ENCODE assay signal across 8 cellular contexts in the genomic region with DNA sequence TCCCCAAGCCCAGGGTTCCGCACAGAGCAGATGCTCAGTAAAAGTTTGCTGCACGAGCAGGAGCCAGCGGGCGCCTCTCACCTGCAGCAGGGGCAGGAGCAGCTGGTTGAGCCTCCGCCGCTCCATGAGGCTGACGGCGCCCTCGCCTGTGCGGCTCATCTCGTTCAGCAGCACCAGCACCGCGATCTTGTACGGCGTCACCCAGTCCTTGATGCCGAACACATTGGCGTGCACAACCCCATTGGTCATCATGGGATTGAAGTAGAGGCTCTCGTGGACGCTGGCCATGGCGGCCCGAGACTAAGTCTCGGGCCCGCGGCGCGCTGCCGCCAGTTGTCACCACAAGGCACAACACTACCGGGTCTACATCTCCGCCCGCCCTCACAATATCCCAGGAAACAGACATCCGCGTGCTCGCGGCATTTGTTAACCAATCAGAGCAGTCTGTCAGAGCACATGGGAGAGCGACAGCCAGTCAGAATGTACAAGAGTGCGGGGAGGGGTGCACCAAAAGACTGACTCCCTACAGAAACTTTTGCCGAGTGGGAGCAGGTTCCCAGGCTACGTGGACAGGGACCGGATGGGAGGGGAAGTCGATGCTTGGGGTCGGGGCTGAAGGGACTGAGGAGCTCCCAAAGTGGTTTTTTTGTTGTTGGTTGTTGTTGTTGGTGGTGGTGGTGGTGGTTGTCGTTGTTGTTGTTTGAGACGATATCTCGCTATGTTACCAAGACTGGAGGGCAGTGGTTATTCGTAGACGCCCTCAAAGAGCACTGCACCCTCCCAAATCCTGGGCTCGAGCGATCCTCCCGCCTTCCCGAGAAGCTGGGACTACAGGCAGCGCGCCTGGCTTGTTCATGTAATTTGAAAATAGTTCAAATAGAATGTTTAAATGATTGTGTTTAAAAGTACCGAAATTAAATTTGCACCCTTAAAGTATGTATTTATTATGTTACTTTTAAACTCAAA. TPM values are rescaled to one million over a fixed set of nuclear protein-coding genes. Genes with fewer than 3 reads are reported as not detected.
DNase-seq lines count a peak whose midpoint lies in the region; ATAC-seq, FAIRE-seq and TF ChIP-seq lines count a peak whose summit lies in the region.

A gene with protein sequence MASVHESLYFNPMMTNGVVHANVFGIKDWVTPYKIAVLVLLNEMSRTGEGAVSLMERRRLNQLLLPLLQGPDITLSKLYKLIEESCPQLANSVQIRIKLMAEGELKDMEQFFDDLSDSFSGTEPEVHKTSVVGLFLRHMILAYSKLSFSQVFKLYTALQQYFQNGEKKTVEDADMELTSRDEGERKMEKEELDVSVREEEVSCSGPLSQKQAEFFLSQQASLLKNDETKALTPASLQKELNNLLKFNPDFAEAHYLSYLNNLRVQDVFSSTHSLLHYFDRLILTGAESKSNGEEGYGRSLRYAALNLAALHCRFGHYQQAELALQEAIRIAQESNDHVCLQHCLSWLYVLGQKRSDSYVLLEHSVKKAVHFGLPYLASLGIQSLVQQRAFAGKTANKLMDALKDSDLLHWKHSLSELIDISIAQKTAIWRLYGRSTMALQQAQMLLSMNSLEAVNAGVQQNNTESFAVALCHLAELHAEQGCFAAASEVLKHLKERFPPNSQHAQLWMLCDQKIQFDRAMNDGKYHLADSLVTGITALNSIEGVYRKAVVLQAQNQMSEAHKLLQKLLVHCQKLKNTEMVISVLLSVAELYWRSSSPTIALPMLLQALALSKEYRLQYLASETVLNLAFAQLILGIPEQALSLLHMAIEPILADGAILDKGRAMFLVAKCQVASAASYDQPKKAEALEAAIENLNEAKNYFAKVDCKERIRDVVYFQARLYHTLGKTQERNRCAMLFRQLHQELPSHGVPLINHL (minus strand): TSS at position 359 of the 966 bp plus-strand sequence. CDS start 71 bp downstream, at position 288.

- peaks cover 1% of the 10 kb centered on the region for H3K36me3 ChIP-seq in right atrium auricular region
- peaks cover 0 to 13% of the 10 kb centered on the region in 2 donors for H3K36me3 ChIP-seq in psoas muscle (ENCODE audit: insufficient read depth in 1 of 2, low read depth in 1 of 2)

- H3K9me3 ChIP-seq in right atrium auricular region (no peaks in the 10 kb centered on the region), psoas muscle (no peaks in the 10 kb centered on the region)

- peak; percentile 52 for FAIRE-seq in urothelium cell line (lab: Jason Lieb, UNC)

- TF ChIP-seq CTCF in right atrium auricular region (IDR thresholded peaks at IDR 0.05), result peak in 1 of 2 donors; percentile 11
- TF ChIP-seq CTCF in psoas muscle (IDR thresholded peaks at IDR 0.05), result no peak

- H3K4me1 ChIP-seq in right atrium auricular region (peaks cover 0 to 18% of the 10 kb centered on the region in 2 donors), psoas muscle (peaks cover 23% of the 10 kb centered on the region)

- whole genome bisulfite sequencing in psoas muscle, 3 donors, result 0 to 1% (median 1%) methylated on average over 52 to 53 of the region's 53 CpGs

- intact Hi-C loops in T-helper 2 cell treated with Interferon-gamma antibody and Interleukin-4, amounts not matched to agents 100 ng/mL and 5 ng/mL, for 36 hours (cut with micrococcal nuclease), result loop anchor here (1.0 to 5.0 kb wide), 5 partner anchors 18 to 875 kb away; a partner anchor contains a TSS
- intact Hi-C loops in psoas muscle (cut with DNase I), result loop anchor here (2.0 to 5.0 kb wide), 3 partner anchors 45 to 55 kb away; a partner anchor contains a TSS

- peak; percentile 93 for ATAC-seq in GM18499 (IDR thresholded peaks at IDR 0.05; ENCODE audit: insufficient read depth, unreplicated experiment)
- ATAC-seq in HG02943 (IDR thresholded peaks at IDR 0.05; ENCODE audit: low read depth, unreplicated experiment), result peak; percentile 99
- ATAC-seq in psoas muscle, result peak; percentile 99 to 100 (median 100)

- peak; percentile 97 for DNase-seq in NCI-H187 treated with DMSO at 0.1 percent for 48 hours (lab: John Stamatoyannopoulos, UW)
- DNase-seq in anterior cingulate cortex (lab: John Stamatoyannopoulos, UW), result peak; percentile 60 to 98 (median 95)
- DNase-seq in right atrium auricular region (ENCODE audit: low spot score), result peak; percentile 99
- peak; percentile 94 to 97 for DNase-seq in psoas muscle
- peak; percentile 98 for DNase-seq in urothelium cell line (ENCODE audit: low spot score)

- H3K4me3 ChIP-seq in right atrium auricular region (peak within 1 kb of the TSS; percentile 64 to 89), psoas muscle (peak within 1 kb of the TSS; percentile 83)

- no peaks in the 10 kb centered on the region for H3K27me3 ChIP-seq in right atrium auricular region
- H3K27me3 ChIP-seq in psoas muscle (ENCODE audit: insufficient read depth in 3 of 3, low read length in 2 of 3), result no peaks in the 10 kb centered on the region

- H3K27ac ChIP-seq in right atrium auricular region (peak within 1 kb of the TSS; percentile 70 to 71), psoas muscle (peak within 1 kb of the TSS; percentile 86)

RNA-seq across cellular contexts. Expression of the gene that starts here (rescaled TPM):
- 136 and 147 TPM in 2 replicates for total RNA-seq in T-helper 2 cell treated with Interferon-gamma antibody and Interleukin-4, amounts not matched to agents 100 ng/mL and 5 ng/mL, for 36 hours
- 10 to 100 TPM; 54.6 to 63.1 TPM for total RNA-seq in right atrium auricular region
- total RNA-seq in psoas muscle, result 10 to 100 TPM; 59.1 to 80.3 (median 71.6) TPM
- 100 to 1,000 TPM in 1 of 3 donors, 10 to 100 TPM in 2; 47.1 to 120 (median 48.7) TPM for polyA plus RNA-seq in psoas muscle

Comparison
In these comparisons a context has a peak if more than half of its experiments do, and no peak if none do; other contexts are left out.
1. Peak in every context shown above with its lines: DNase-seq, ATAC-seq, H3K4me3 ChIP-seq and H3K27ac ChIP-seq.